18 cellular contexts compared by ENCODE assay signal in genomic region chr10:129546106-129546505, GRCh38.
"Had no signal": no experiment of that assay in that cellular context is flagged by ENCODE, and none has a peak within 500 bp of the region (broad histone marks: within the 10 kb centered on the region; RNA-seq: fewer than 3 reads in every experiment).

No MANE protein-coding gene starts in this region.

- H3K9me3 Mint-ChIP-seq: neural crest cell; stimulated activated naive CD8-positive, alpha-beta T cell treated with anti-CD3 and anti-CD28 coated beads, Interleukin-15, Interleukin-2, amounts not matched to agents 100 ng/mL and 50 ng/mL, for 24 hours had no signal

- FAIRE-seq: pancreas had no signal

- H3K36me3 ChIP-seq: heart left ventricle, pancreas, transverse colon had no signal

- H3K27ac Mint-ChIP-seq: naive thymus-derived CD8-positive, alpha-beta T cell; progenitor cell of endocrine pancreas; stimulated activated naive CD8-positive, alpha-beta T cell treated with anti-CD3 and anti-CD28 coated beads, Interleukin-15, Interleukin-2, amounts not matched to agents 100 ng/mL and 50 ng/mL, for 24 hours had no signal

- H3K4me3 ChIP-seq: dorsolateral prefrontal cortex, heart left ventricle, pancreas, smooth muscle cell, testis, transverse colon had no signal

- H3K4me1 ChIP-seq: pancreas, testis, transverse colon had no signal

- H3K4me3 Mint-ChIP-seq: naive thymus-derived CD8-positive, alpha-beta T cell; neural crest cell; stimulated activated naive CD8-positive, alpha-beta T cell treated with anti-CD3 and anti-CD28 coated beads, Interleukin-15, Interleukin-2, amounts not matched to agents 100 ng/mL and 50 ng/mL, for 24 hours had no signal

- H3K27me3 ChIP-seq: dorsolateral prefrontal cortex, heart left ventricle, pancreas, testis, transverse colon had no signal

- ATAC-seq: heart left ventricle; naive thymus-derived CD8-positive, alpha-beta T cell; pancreas; right cardiac atrium had no signal

- H3K27me3 Mint-ChIP-seq: naive thymus-derived CD8-positive, alpha-beta T cell; stimulated activated naive CD8-positive, alpha-beta T cell treated with anti-CD3 and anti-CD28 coated beads, Interleukin-15, Interleukin-2, amounts not matched to agents 100 ng/mL and 50 ng/mL, for 24 hours had no signal

- DNase-seq: cortex of kidney; effector CD8-positive, alpha-beta T cell; foreskin melanocyte; heart left ventricle; hippocampal formation; kidney glomerular epithelial cell; naive thymus-derived CD8-positive, alpha-beta T cell; nucleus accumbens; right cardiac atrium; stimulated activated CD4-positive, alpha-beta T cell treated with anti-CD3 and anti-CD28 coated beads, Interleukin-2, amount 100 ng/mL, for 48 hours; testis; transverse colon had no signal

- H3K27ac ChIP-seq: dorsolateral prefrontal cortex, heart left ventricle, pancreas, testis, transverse colon had no signal

- H3K9me3 ChIP-seq: heart left ventricle, pancreas, testis, transverse colon had no signal
